In genomic region chr6:154548130-154548830, GRCh38 we compare ENCODE assay signal across 15 cellular contexts. TPM values are rescaled to one million over a fixed set of nuclear protein-coding genes. Genes with fewer than 3 reads are reported as not detected.
DNase-seq lines count a peak whose midpoint lies in the region; FAIRE-seq and TF ChIP-seq lines count a peak whose summit lies in the region.
"Had no signal": no experiment of that assay in that cellular context is flagged by ENCODE, and none has a peak within 500 bp of the region (broad histone marks: within the 10 kb centered on the region; RNA-seq: fewer than 3 reads in every experiment).

No MANE protein-coding gene starts in this region.

- FAIRE-seq in kidney (lab: Jason Lieb, UNC) (no peak), small intestine (lab: Jason Lieb, UNC) (no peak)
- FAIRE-seq: D721Med, endometrium, GM18507 had no signal

- H3K4me3 Mint-ChIP-seq in progenitor cell of endocrine pancreas (ENCODE audit: low read depth), result no peak overlapping the region
- H3K4me3 Mint-ChIP-seq: stimulated activated memory B cell treated with anti-CD40 and anti-IgM and Interleukin-4, amounts not matched to agents 10 μg/mL and 1 μg/mL and 100 μg/mL, for 72 hours had no signal

- no peak overlapping the region for H3K27ac Mint-ChIP-seq in progenitor cell of endocrine pancreas
- H3K27ac Mint-ChIP-seq: stimulated activated memory B cell treated with anti-CD40 and anti-IgM and Interleukin-4, amounts not matched to agents 10 μg/mL and 1 μg/mL and 100 μg/mL, for 72 hours had no signal

- peaks cover 1% of the 10 kb centered on the region for H3K4me1 Mint-ChIP-seq in progenitor cell of endocrine pancreas (ENCODE audit: low read depth)
- H3K4me1 Mint-ChIP-seq: stimulated activated memory B cell treated with anti-CD40 and anti-IgM and Interleukin-4, amounts not matched to agents 10 μg/mL and 1 μg/mL and 100 μg/mL, for 72 hours had no signal

- intact Hi-C loops in kidney (cut with DNase I), result no loop called here

- H3K9ac ChIP-seq in kidney (ENCODE audit: low read length in 2 of 2), result peak overlapping the region in 1 of 2 donors; percentile 42

- no peaks in the 10 kb centered on the region for H3K36me3 ChIP-seq in kidney (ENCODE audit: control insufficient read depth in 1 of 2, insufficient read depth in 2 of 2, low read length in 2 of 2)
- no peaks in the 10 kb centered on the region for H3K36me3 ChIP-seq in small intestine (ENCODE audit: control insufficient read depth in 2 of 2, insufficient read depth in 2 of 2, low read length in 2 of 2)

- in situ Hi-C loops in astrocyte of the spinal cord (cut with HindIII; ENCODE audit: low sequenced_read_pairs), result no loop called here

- WGBS in small intestine, 3 donors, result 19 to 34% (median 31%) methylated on average over 8 of the region's 8 CpGs

- H3K4me3 ChIP-seq in astrocyte of the spinal cord (ENCODE audit: low read depth, low read length) (no peak overlapping the region), kidney (ENCODE audit: low read length in 2 of 2) (peak overlapping the region in 1 of 2 donors; percentile 25), small intestine (ENCODE audit: low read depth in 1 of 2, low read length in 2 of 2) (no peak overlapping the region)
- H3K4me3 ChIP-seq: PC-9 had no signal

- H3K27ac ChIP-seq in kidney (ENCODE audit: low read depth in 2 of 2, low read length in 2 of 2), result peak overlapping the region; percentile 25 to 57
- peak overlapping the region in 1 of 2 donors; percentile 33 for H3K27ac ChIP-seq in small intestine (ENCODE audit: low read depth in 1 of 2, low read length in 1 of 2)
- H3K27ac ChIP-seq: PC-9 had no signal

- H3K9me3 Mint-ChIP-seq in progenitor cell of endocrine pancreas (ENCODE audit: low read depth), result peaks cover 3% of the 10 kb centered on the region
- H3K9me3 Mint-ChIP-seq: stimulated activated memory B cell treated with anti-CD40 and anti-IgM and Interleukin-4, amounts not matched to agents 10 μg/mL and 1 μg/mL and 100 μg/mL, for 72 hours had no signal

- no peak for TF ChIP-seq CTCF in astrocyte of the spinal cord (IDR thresholded peaks at IDR 0.05; ENCODE audit: low read depth, low read length)
- no peak for TF ChIP-seq CTCF in kidney (IDR thresholded peaks at IDR 0.05; ENCODE audit: borderline replicate concordance, extremely low read depth, insufficient read depth)
- no peak for TF ChIP-seq CTCF in progenitor cell of endocrine pancreas (IDR thresholded peaks at IDR 0.05; ENCODE audit: unreplicated experiment)

- H3K27me3 Mint-ChIP-seq in progenitor cell of endocrine pancreas, result no peaks in the 10 kb centered on the region

- H3K4me1 ChIP-seq in kidney (ENCODE audit: control insufficient read depth in 1 of 2, insufficient read depth in 1 of 2, low read depth in 1 of 2, low read length in 2 of 2) (no peaks in the 10 kb centered on the region), small intestine (ENCODE audit: control insufficient read depth in 2 of 2, insufficient read depth in 1 of 2, low read depth in 1 of 2, low read length in 1 of 2) (peaks cover 0 to 4% of the 10 kb centered on the region in 2 donors)

- no peaks in the 10 kb centered on the region for H3K27me3 ChIP-seq in small intestine (ENCODE audit: control insufficient read depth in 2 of 2, insufficient read depth in 2 of 2, low read length in 2 of 2)

- H3K36me3 Mint-ChIP-seq in progenitor cell of endocrine pancreas (ENCODE audit: insufficient read depth), result no peaks in the 10 kb centered on the region
- H3K36me3 Mint-ChIP-seq: stimulated activated memory B cell treated with anti-CD40 and anti-IgM and Interleukin-4, amounts not matched to agents 10 μg/mL and 1 μg/mL and 100 μg/mL, for 72 hours had no signal

- no peaks in the 10 kb centered on the region for H3K9me3 ChIP-seq in kidney (ENCODE audit: control insufficient read depth in 1 of 2, low read length in 2 of 2)
- no peaks in the 10 kb centered on the region for H3K9me3 ChIP-seq in small intestine (ENCODE audit: control insufficient read depth, low read depth)

- DNase-seq in M059J (ENCODE audit: low read depth) (peak; percentile 47), astrocyte of the spinal cord (ENCODE audit: low read depth, low spot score) (peak; percentile 74), kidney (peak; percentile 85), small intestine (peak; percentile 40), progenitor cell of endocrine pancreas (ENCODE audit: low spot score, unreplicated experiment) (no peak), HUDEP-2 (lab: John Stamatoyannopoulos, UW; ENCODE audit: unreplicated experiment in 76 of 76) (no peak)
- DNase-seq in activated T-cell treated with anti-CD3 and anti-CD28 coated beads, Interleukin-2, amount 50 U/mL, for 1 hour, result no peak
- DNase-seq in stimulated activated CD4-positive, alpha-beta T cell treated with anti-CD3 and anti-CD28 coated beads, Interleukin-2, amount 100 ng/mL, for 24 hours, result no peak
- DNase-seq: activated CD4-positive, CD25-positive, alpha-beta regulatory T cell; PC-9; stimulated activated CD4-positive, alpha-beta T cell treated with anti-CD3 and anti-CD28 coated beads, Interleukin-12 subunit alpha, Interleukin-12 subunit beta, amount 100 ng/mL, for 4 hours had no signal

RNA-seq across cellular contexts. Expression of gene CNKSR3, which starts 37.8 kb away (rescaled TPM):
- total RNA-seq in M059J (2014; rRNA removed; shearing (Covaris generic)), result 9.9 and 19.4 TPM in 2 replicates
- total RNA-seq in kidney, result 63.1 TPM
- 13.8 TPM for polyA plus RNA-seq in kidney (ENCODE audit: insufficient read depth, low read depth, low replicate concordance)
- 10 to 100 TPM; 10.6 to 11.6 (median 11.6) TPM for polyA plus RNA-seq in small intestine
- 17.3 and 20.3 TPM in 2 replicates for total RNA-seq in progenitor cell of endocrine pancreas

Comparison
In these comparisons a context has a peak if more than half of its experiments do, and no peak if none do; other contexts are left out.
1. DNase-seq: peak in M059J (single experiment), astrocyte of the spinal cord (single experiment), kidney (single experiment) and small intestine (single experiment); none in progenitor cell of endocrine pancreas (single experiment), activated T-cell treated with anti-CD3 and anti-CD28 coated beads, Interleukin-2, amount 50 U/mL, for 1 hour (single experiment), stimulated activated CD4-positive, alpha-beta T cell treated with anti-CD3 and anti-CD28 coated beads, Interleukin-2, amount 100 ng/mL, for 24 hours (0 of 2) and HUDEP-2 (0 of 76).